In the genomic region with DNA sequence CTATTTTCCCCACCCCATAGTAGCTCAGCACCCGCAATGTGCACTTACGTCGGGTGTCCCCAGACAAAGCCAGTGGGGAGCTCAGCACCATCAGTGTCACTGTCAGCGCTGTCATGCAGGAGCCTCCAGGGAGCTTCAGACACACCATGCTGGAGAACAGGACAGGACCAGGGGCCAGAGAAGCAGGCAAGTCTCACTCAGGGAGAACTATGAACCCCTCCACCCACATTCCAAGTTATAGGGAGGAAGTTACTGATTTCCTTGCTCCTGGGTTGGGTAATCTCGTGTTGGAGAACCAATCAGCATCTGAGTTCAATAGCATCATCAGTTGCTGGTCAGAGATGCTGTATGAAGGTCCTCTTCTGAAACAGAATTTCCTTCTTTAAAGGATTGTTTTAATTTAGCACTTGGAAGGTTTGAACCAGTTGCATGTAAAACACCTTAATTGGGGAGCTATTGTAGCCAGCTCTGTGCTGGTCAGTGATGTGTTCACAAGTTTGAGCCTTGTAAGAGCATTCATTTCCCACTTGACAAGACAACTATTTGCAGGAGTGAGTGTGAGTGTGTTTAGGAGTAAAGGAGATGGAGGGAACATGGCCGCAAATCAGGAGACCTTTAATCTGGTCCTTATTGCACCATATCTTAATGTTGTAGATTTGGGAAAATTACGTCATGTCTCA, we compare ENCODE assay signal across 8 cellular contexts. TPM values are rescaled to one million over a fixed set of nuclear protein-coding genes. Genes with fewer than 3 reads are reported as not detected.
DNase-seq lines count a peak whose midpoint lies in the region; ATAC-seq and TF ChIP-seq lines count a peak whose summit lies in the region.
"Not testable (repeated sequence)": the region's sequence is repeated elsewhere in the genome, so short reads cannot be mapped to it uniquely, and the experiment has no call there.

A gene (minus strand): TSS at position 254 of the 680 bp plus-strand sequence. CDS start 106 bp downstream, at position 148.

- not testable (repeated sequence) for H3K79me1 ChIP-seq in IMR-90 (ENCODE audit: low read depth in 1 of 2, low read length in 2 of 2)

- not testable (repeated sequence) for H2AK5ac ChIP-seq in IMR-90 (ENCODE audit: low read depth, low read length)

- H3K4me3 Mint-ChIP-seq in activated CD4-positive, alpha-beta T cell treated with anti-CD3 and anti-CD28 coated beads for 36 hours, result peak within 1 kb of the TSS; percentile 61
- peak within 1 kb of the TSS; percentile 33 to 90 (median 69) for H3K4me3 Mint-ChIP-seq in immature natural killer cell

- H3K4ac ChIP-seq in IMR-90 (ENCODE audit: low read depth, low read length), result not testable (repeated sequence)

- BruUV-seq in IMR-90 (replicated peaks; lab: Mats Ljungman, UMichigan), result not testable (repeated sequence)

- not testable (repeated sequence) for H4K91ac ChIP-seq in IMR-90 (ENCODE audit: insufficient read depth, low read depth, low read length)

- not testable (repeated sequence) for H3K9ac ChIP-seq in IMR-90 (ENCODE audit: low read depth, low read length)

- in situ Hi-C loops in IMR-90 (cut with MboI; ENCODE audit: low sequenced_read_pairs), result loop anchor here (10.0 kb wide), 1 partner anchor 65 kb away; no protein-coding TSS in a partner anchor

- H3K4me2 ChIP-seq in IMR-90 (ENCODE audit: low read depth, low read length), result not testable (repeated sequence)

- H2AK9ac ChIP-seq in IMR-90 (replicated peaks; ENCODE audit: low read depth, low read length, poor library complexity), result not testable (repeated sequence)

- not testable (repeated sequence) for H3K4me1 ChIP-seq in IMR-90 (ENCODE audit: control insufficient read depth, insufficient read depth, low read length); sigmoid colon

- TF ChIP-seq RAD21 in IMR-90 (IDR thresholded peaks at IDR 0.05; ENCODE audit: low read length), result not testable (repeated sequence)

- not testable (repeated sequence) for H2AFZ ChIP-seq in IMR-90 (replicated peaks; ENCODE audit: low read length, poor library complexity)

- not testable (repeated sequence) for H2BK120ac ChIP-seq in IMR-90 (ENCODE audit: low read depth, low read length)

- H3K4me3 ChIP-seq in IMR-90 (ENCODE audit: insufficient read depth, low read depth, low read length), result not testable (repeated sequence)
- H3K4me3 ChIP-seq in sigmoid colon, result peak within 1 kb of the TSS in 1 of 4 donors; percentile 31

- not testable (repeated sequence) for H3K36me3 ChIP-seq in IMR-90 (ENCODE audit: control insufficient read depth, insufficient read depth, low read length); sigmoid colon

- not testable (repeated sequence) for H3K27me3 Mint-ChIP-seq in activated CD4-positive, alpha-beta T cell treated with anti-CD3 and anti-CD28 coated beads for 36 hours; immature natural killer cell (ENCODE audit: low read depth in 3 of 3)

- no CpG with 5 or more reads among the region's 7 CpGs for WGBS in IMR-90 (ENCODE audit: extremely low coverage in 2 of 2, insufficient read length in 1 of 2), 2 experiments
- WGBS in sigmoid colon, 2 donors, result 25 to 26% methylated on average over 7 of the region's 7 CpGs

- H3K36me3 Mint-ChIP-seq in activated CD4-positive, alpha-beta T cell treated with anti-CD3 and anti-CD28 coated beads for 36 hours (ENCODE audit: low read depth); immature natural killer cell: not testable (repeated sequence)

- not testable (repeated sequence) for H3K27ac ChIP-seq in IMR-90 (ENCODE audit: insufficient read depth, low read length)
- H3K27ac ChIP-seq in caudate nucleus (ENCODE audit: low read depth, low read length) (peak within 1 kb of the TSS; percentile 67), sigmoid colon (peak within 1 kb of the TSS in 1 of 4 donors; percentile 39)

- not testable (repeated sequence) for H3K27ac Mint-ChIP-seq in activated CD4-positive, alpha-beta T cell treated with anti-CD3 and anti-CD28 coated beads for 36 hours
- H3K27ac Mint-ChIP-seq in immature natural killer cell, result peak within 1 kb of the TSS; percentile 6 to 90 (median 61)

- TF ChIP-seq CTCF in IMR-90 (conservative IDR thresholded peaks at IDR 0.05; ENCODE audit: low read depth, low read length); sigmoid colon (IDR thresholded peaks at IDR 0.05): not testable (repeated sequence)

- H3K14ac ChIP-seq in IMR-90 (replicated peaks; ENCODE audit: low read depth, low read length), result not testable (repeated sequence)

- not testable (repeated sequence) for TF ChIP-seq EP300 in sigmoid colon (IDR thresholded peaks at IDR 0.05)

- not testable (repeated sequence) for H2BK20ac ChIP-seq in IMR-90 (ENCODE audit: low read depth, low read length)

- H4K20me1 ChIP-seq in IMR-90 (ENCODE audit: insufficient read depth, low read length), result not testable (repeated sequence)

- CTCF ChIA-PET in IMR-90 (lab: Yijun Ruan, JAX), result not testable (repeated sequence)
- CTCF ChIA-PET in activated CD4-positive, alpha-beta T cell treated with anti-CD3 and anti-CD28 coated beads for 36 hours (lab: Charles Lee), result interaction anchor here (0.8 to 1.0 kb wide), 2 partner anchors 60 to 71 kb away, joined by 3 read pairs; a partner anchor contains a TSS

- H3K9me1 ChIP-seq in IMR-90 (ENCODE audit: insufficient read depth, low read length), result not testable (repeated sequence)

- H4K8ac ChIP-seq in IMR-90 (ENCODE audit: low read depth in 2 of 2, low read length in 2 of 2), result not testable (repeated sequence)

- not testable (repeated sequence) for H3K9me3 ChIP-seq in IMR-90 (ENCODE audit: control insufficient read depth, insufficient read depth, low read length); sigmoid colon

- H3K27me3 ChIP-seq in IMR-90 (ENCODE audit: control insufficient read depth, insufficient read depth, low read length); sigmoid colon: not testable (repeated sequence)

- H3K56ac ChIP-seq in IMR-90 (ENCODE audit: extremely low read depth, insufficient read depth, low read length), result not testable (repeated sequence)

- not testable (repeated sequence) for TF ChIP-seq POLR2A in IMR-90 (IDR thresholded peaks at IDR 0.05; ENCODE audit: low read depth, low read length); sigmoid colon (IDR thresholded peaks at IDR 0.05)

- not testable (repeated sequence) for H2BK15ac ChIP-seq in IMR-90 (ENCODE audit: low read depth, low read length)

- H2BK5ac ChIP-seq in IMR-90 (ENCODE audit: low read depth, low read length, poor library complexity, severe bottlenecking), result not testable (repeated sequence)

- H3K9me3 Mint-ChIP-seq in activated CD4-positive, alpha-beta T cell treated with anti-CD3 and anti-CD28 coated beads for 36 hours (ENCODE audit: low read depth); immature natural killer cell: not testable (repeated sequence)

- POLR2A ChIA-PET in IMR-90 (lab: Charles Lee; ENCODE audit: unreplicated experiment); activated CD4-positive, alpha-beta T cell treated with anti-CD3 and anti-CD28 coated beads for 36 hours (lab: Charles Lee): not testable (repeated sequence)

- H3K23ac ChIP-seq in IMR-90 (ENCODE audit: low read depth, low read length), result not testable (repeated sequence)

- ATAC-seq in GM18861 (IDR thresholded peaks at IDR 0.05; ENCODE audit: unreplicated experiment) (peak; percentile 89), HG02588 (IDR thresholded peaks at IDR 0.05; ENCODE audit: unreplicated experiment) (peak; percentile 95), IMR-90 (ENCODE audit: low read depth) (peak; percentile 94)
- peak; percentile 94 for ATAC-seq in activated CD4-positive, alpha-beta T cell treated with anti-CD3 and anti-CD28 coated beads for 36 hours

- H3K18ac ChIP-seq in IMR-90 (ENCODE audit: low read depth, low read length), result not testable (repeated sequence)

- dilution Hi-C loops in IMR-90 (cut with HindIII; ENCODE audit: low sequenced_read_pairs, unreplicated experiment), result not testable (repeated sequence)

- DNase-seq in Ammon's horn (ENCODE audit: low spot score) (peak; percentile 35), caudate nucleus (lab: John Stamatoyannopoulos, UW) (peak in 6 of 61 donors; percentile 0 to 8 (median 4)), immature natural killer cell (peak in 2 of 3 donors; percentile 15 to 24)
- not testable (repeated sequence) for DNase-seq in IMR-90, sigmoid colon
- peak; percentile 29 for DNase-seq in activated CD4-positive, alpha-beta T cell treated with anti-CD3 and anti-CD28 coated beads for 36 hours

- intact Hi-C loops in IMR-90 (cut with micrococcal nuclease), result not testable (repeated sequence)
- intact Hi-C loops in activated CD4-positive, alpha-beta T cell treated with anti-CD3 and anti-CD28 coated beads for 36 hours (cut with DNase I, micrococcal nuclease), result loop anchor here in 1 of 2 experiments (10.0 kb wide), 1 partner anchor 65 kb away; no protein-coding TSS in a partner anchor
- intact Hi-C loops in sigmoid colon (cut with DNase I), result loop anchor here (10.0 kb wide), 1 partner anchor 65 kb away; no protein-coding TSS in a partner anchor

- H3K4me1 Mint-ChIP-seq in activated CD4-positive, alpha-beta T cell treated with anti-CD3 and anti-CD28 coated beads for 36 hours, result not testable (repeated sequence)
- H3K4me1 Mint-ChIP-seq in immature natural killer cell, result peaks cover 28 to 31% of the 10 kb centered on the region in 2 donors

- not testable (repeated sequence) for H4K5ac ChIP-seq in IMR-90 (ENCODE audit: low read depth, low read length)

RNA-seq across cellular contexts. Expression of the gene that starts here (rescaled TPM):
- total RNA-seq in IMR-90 (2012; rRNA removed) (not detected in 2 replicates), sigmoid colon (10 to 100 TPM; 23.5 to 44.6 (median 27.7) TPM)
- polyA plus RNA-seq in IMR-90 (2012; rRNA removed) (not detected in 2 replicates), immature natural killer cell (100 to 1,000 TPM in 2 of 3 donors, 10 to 100 TPM in 1; 45.8 to 435 (median 268) TPM), sigmoid colon (100 to 1,000 TPM in 2 of 3 donors, 10 to 100 TPM in 1; 25.8 to 414 (median 158) TPM)
- polyA plus RNA-seq in IMR-90 (2012; cell fraction: cytosol; rRNA removed), result not detected in 2 replicates
- polyA plus RNA-seq in IMR-90 (2012; cell fraction: nucleus; rRNA removed; ENCODE audit: low replicate concordance), result not detected in 2 replicates
- total RNA-seq in activated CD4-positive, alpha-beta T cell treated with anti-CD3 and anti-CD28 coated beads for 36 hours, result 10 to 100 TPM; 12.7 to 16.6 TPM

Comparison
In these comparisons a context has a peak if more than half of its experiments do, and no peak if none do; other contexts are left out.
1. RNA of the gene that starts here (total RNA-seq): 23.5 to 44.6 TPM in sigmoid colon and 12.7 to 16.6 TPM in activated CD4-positive, alpha-beta T cell treated with anti-CD3 and anti-CD28 coated beads for 36 hours; not detected in IMR-90; every median in the first group is over 10 times any median in the second.
2. RNA of the gene that starts here (polyA plus RNA-seq): 45.8 to 435 TPM in immature natural killer cell and 25.8 to 414 TPM in sigmoid colon; not detected in IMR-90; every median in the first group is over 10 times any median in the second.
3. Peak in ATAC-seq in IMR-90; RNA of the gene not detected or under 1 TPM.
4. Peak in every context shown above with its lines, with median percentiles within 50 percentile points of each other: ATAC-seq.